In genomic region chr20:46689754-46690085, GRCh38 we compare ENCODE assay signal across 8 cellular contexts. TPM values are rescaled to one million over a fixed set of nuclear protein-coding genes. Genes with fewer than 3 reads are reported as not detected.
DNase-seq lines count a peak whose midpoint lies in the region; ATAC-seq and TF ChIP-seq lines count a peak whose summit lies in the region.

No MANE protein-coding gene starts in this region.

- H3K4me3 Mint-ChIP-seq in dendritic cell treated with granulocyte-macrophage colony-stimulating factor and Interleukin-4, amounts not matched to agents 40 ng/mL and 50 ng/mL, for 4 days, result peak overlapping the region; percentile 85
- peak overlapping the region; percentile 93 for H3K4me3 Mint-ChIP-seq in natural killer cell treated with Interleukin-12 subunit alpha and Interleukin-12 subunit beta and Interleukin-15 and Interleukin-18, amount 100 ng/mL, for 72 hours

- peak overlapping the region; percentile 93 for H3K4me3 ChIP-seq in BLaER1
- H3K4me3 ChIP-seq in LNCaP clone FGC (ENCODE audit: low read depth, low read length), result peak overlapping the region; percentile 70

- H4K20me1 ChIP-seq in BLaER1, result peaks cover 44% of the 10 kb centered on the region

- H3K9ac ChIP-seq in BLaER1, result peak overlapping the region; percentile 97; the same call in 1 of the 2 replicates

- H3K9me3 ChIP-seq in BLaER1, result no peaks in the 10 kb centered on the region

- peak overlapping the region; percentile 94 for H3K27ac ChIP-seq in BLaER1

- peaks cover 49% of the 10 kb centered on the region for H3K4me1 ChIP-seq in BLaER1

- ATAC-seq in natural killer cell treated with Interleukin-12 subunit alpha and Interleukin-12 subunit beta and Interleukin-15 and Interleukin-18, amount 100 ng/mL, for 72 hours, result no peak
- no peak for ATAC-seq in HG03565 (IDR thresholded peaks at IDR 0.05; ENCODE audit: unreplicated experiment)

- no peaks in the 10 kb centered on the region for H3K27me3 ChIP-seq in BLaER1

- peaks cover 31% of the 10 kb centered on the region for H3K36me3 Mint-ChIP-seq in dendritic cell treated with granulocyte-macrophage colony-stimulating factor and Interleukin-4, amounts not matched to agents 40 ng/mL and 50 ng/mL, for 4 days (ENCODE audit: low read depth)
- peaks cover 24% of the 10 kb centered on the region for H3K36me3 Mint-ChIP-seq in natural killer cell treated with Interleukin-12 subunit alpha and Interleukin-12 subunit beta and Interleukin-15 and Interleukin-18, amount 100 ng/mL, for 72 hours

- intact Hi-C loops in dendritic cell treated with granulocyte-macrophage colony-stimulating factor and Interleukin-4, amounts not matched to agents 40 ng/mL and 50 ng/mL, for 4 days (cut with micrococcal nuclease), result no loop called here
- intact Hi-C loops in posterior vena cava (cut with DNase I), result no loop called here

- no peaks in the 10 kb centered on the region for H3K27me3 Mint-ChIP-seq in dendritic cell treated with granulocyte-macrophage colony-stimulating factor and Interleukin-4, amounts not matched to agents 40 ng/mL and 50 ng/mL, for 4 days
- H3K27me3 Mint-ChIP-seq in natural killer cell treated with Interleukin-12 subunit alpha and Interleukin-12 subunit beta and Interleukin-15 and Interleukin-18, amount 100 ng/mL, for 72 hours, result no peaks in the 10 kb centered on the region

- no peak for TF ChIP-seq CTCF in LNCaP clone FGC (IDR thresholded peaks at IDR 0.05; ENCODE audit: control insufficient read depth, extremely low read depth, insufficient read depth)

- no peaks in the 10 kb centered on the region for H3K9me3 Mint-ChIP-seq in dendritic cell treated with granulocyte-macrophage colony-stimulating factor and Interleukin-4, amounts not matched to agents 40 ng/mL and 50 ng/mL, for 4 days
- H3K9me3 Mint-ChIP-seq in natural killer cell treated with Interleukin-12 subunit alpha and Interleukin-12 subunit beta and Interleukin-15 and Interleukin-18, amount 100 ng/mL, for 72 hours, result no peaks in the 10 kb centered on the region

- H3K36me3 ChIP-seq in BLaER1, result peaks cover 28% of the 10 kb centered on the region

- H3K4me2 ChIP-seq in BLaER1, result peak overlapping the region; percentile 68

- peak overlapping the region; percentile 93 for H3K27ac Mint-ChIP-seq in dendritic cell treated with granulocyte-macrophage colony-stimulating factor and Interleukin-4, amounts not matched to agents 40 ng/mL and 50 ng/mL, for 4 days
- H3K27ac Mint-ChIP-seq in natural killer cell treated with Interleukin-12 subunit alpha and Interleukin-12 subunit beta and Interleukin-15 and Interleukin-18, amount 100 ng/mL, for 72 hours, result peak overlapping the region; percentile 84 to 94

- peaks cover 54% of the 10 kb centered on the region for H3K4me1 Mint-ChIP-seq in dendritic cell treated with granulocyte-macrophage colony-stimulating factor and Interleukin-4, amounts not matched to agents 40 ng/mL and 50 ng/mL, for 4 days (ENCODE audit: low read depth)
- H3K4me1 Mint-ChIP-seq in natural killer cell treated with Interleukin-12 subunit alpha and Interleukin-12 subunit beta and Interleukin-15 and Interleukin-18, amount 100 ng/mL, for 72 hours (ENCODE audit: low read depth in 2 of 2), result peaks cover 35 to 45% of the 10 kb centered on the region in 2 donors

- no peak for DNase-seq in LNCaP clone FGC (ENCODE audit: low read depth)
- DNase-seq in natural killer cell treated with Interleukin-12 subunit alpha and Interleukin-12 subunit beta and Interleukin-15 and Interleukin-18, amount 100 ng/mL, for 72 hours (ENCODE audit: low spot score), result no peak
- DNase-seq in posterior vena cava (ENCODE audit: low spot score), result no peak
- no peak for DNase-seq in NCI-H146 (lab: John Stamatoyannopoulos, UW)
- no peak for DNase-seq in inferior parietal cortex (ENCODE audit: extremely low spot score)

RNA-seq across cellular contexts. Expression of gene TP53RK, which starts 0.5 kb away (rescaled TPM):
- 10 to 100 TPM; 14.1 to 16.8 TPM for total RNA-seq in natural killer cell treated with Interleukin-12 subunit alpha and Interleukin-12 subunit beta and Interleukin-15 and Interleukin-18, amount 100 ng/mL, for 72 hours
- 10 to 100 TPM in 1 of 2 donors, 1 to 10 TPM in 1; 9.5 to 12.4 TPM for total RNA-seq in posterior vena cava

RNA-seq across cellular contexts. Expression of gene SLC2A10, which starts 19.7 kb away (rescaled TPM):
- total RNA-seq in natural killer cell treated with Interleukin-12 subunit alpha and Interleukin-12 subunit beta and Interleukin-15 and Interleukin-18, amount 100 ng/mL, for 72 hours, result 1 to 10 TPM in 1 of 2 donors, under 1 TPM in 1; 0.64 to 1.5 TPM
- 10 to 100 TPM; 14.2 to 19.2 TPM for total RNA-seq in posterior vena cava

RNA-seq across cellular contexts. Expression of gene SLC13A3, which starts 38.5 kb away (rescaled TPM):
- under 1 TPM; 0.47 to 0.55 TPM for total RNA-seq in natural killer cell treated with Interleukin-12 subunit alpha and Interleukin-12 subunit beta and Interleukin-15 and Interleukin-18, amount 100 ng/mL, for 72 hours
- total RNA-seq in posterior vena cava, result 1 to 10 TPM; 1.7 to 2.3 TPM

Comparison
In these comparisons a context has a peak if more than half of its experiments do, and no peak if none do; other contexts are left out.
1. RNA of gene SLC2A10, which starts 19.7 kb away (total RNA-seq): 14.2 to 19.2 TPM in posterior vena cava; 0.64 to 1.5 TPM in natural killer cell treated with Interleukin-12 subunit alpha and Interleukin-12 subunit beta and Interleukin-15 and Interleukin-18, amount 100 ng/mL, for 72 hours; every median in the first group is over 4 times any median in the second.